ENCODE assay signal across 8 cellular contexts in the genomic region with DNA sequence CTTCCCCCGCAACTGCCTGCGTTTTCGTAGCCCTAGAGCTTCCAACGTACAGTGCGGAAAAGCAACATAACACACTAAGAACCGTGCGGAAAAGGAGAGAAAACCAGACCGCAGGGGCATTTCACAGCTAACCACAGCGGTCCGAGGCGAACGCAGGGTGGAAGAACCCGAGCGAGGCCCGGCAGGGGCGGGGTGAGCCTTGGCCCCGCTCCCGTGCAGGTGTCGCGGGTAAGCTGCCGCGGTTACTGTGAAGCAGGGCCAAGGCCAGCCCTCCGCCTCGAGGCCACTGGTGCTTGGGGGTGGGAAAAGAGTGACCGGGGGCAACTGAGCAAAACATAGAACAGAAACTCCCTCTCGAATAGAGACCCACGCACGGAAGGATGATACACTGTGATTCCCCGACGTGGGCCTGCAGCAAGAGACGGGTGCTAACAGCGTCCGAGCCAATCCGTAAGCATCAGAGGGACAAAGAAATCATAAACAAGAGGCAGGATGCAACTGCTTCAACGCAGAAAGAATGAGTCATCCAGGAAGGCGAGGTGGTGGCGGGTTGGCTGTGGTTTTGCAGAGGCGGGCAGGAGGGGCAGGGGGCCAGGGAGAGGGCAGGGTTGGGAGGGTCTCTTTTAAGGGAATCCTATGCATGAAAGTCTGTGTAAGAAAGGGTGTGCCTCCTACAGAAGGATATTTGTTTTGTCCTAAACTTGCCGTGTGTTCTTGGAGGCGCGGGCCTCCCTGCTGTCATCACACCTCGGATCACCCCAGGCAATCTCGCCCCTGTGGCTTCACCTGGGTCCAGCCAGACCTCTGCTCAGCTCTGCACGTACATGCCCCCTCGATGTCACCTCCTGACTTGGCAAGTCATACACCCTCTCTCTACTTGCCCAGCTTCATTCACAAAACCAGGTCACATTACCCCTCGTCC. TPM values are rescaled to one million over a fixed set of nuclear protein-coding genes. Genes with fewer than 3 reads are reported as not detected.
DNase-seq lines count a peak whose midpoint lies in the region; ATAC-seq, FAIRE-seq and TF ChIP-seq lines count a peak whose summit lies in the region.

No MANE protein-coding gene starts in this region.

- H3K27me3 Mint-ChIP-seq in naive thymus-derived CD4-positive, alpha-beta T cell: peaks cover 19 to 33% (median 29%) of the 10 kb centered on the region in 5 donors

- peak; percentile 73 for ATAC-seq in GM19324 (IDR thresholded peaks at IDR 0.05; ENCODE audit: low FRiP score, unreplicated experiment)
- peak; percentile 36 for ATAC-seq in HG03469 (IDR thresholded peaks at IDR 0.05; ENCODE audit: unreplicated experiment)
- ATAC-seq in naive thymus-derived CD4-positive, alpha-beta T cell: peak; percentile 86

- intact Hi-C loops in naive thymus-derived CD4-positive, alpha-beta T cell (cut with micrococcal nuclease): loop anchor here (1.0 to 10.0 kb wide), 9 partner anchors 8 to 1031 kb away; a partner anchor contains a TSS

- peak overlapping the region; percentile 16 for H3K27ac ChIP-seq in RWPE1
- H3K27ac ChIP-seq in naive thymus-derived CD4-positive, alpha-beta T cell (ENCODE audit: low read depth, low read length): no peak overlapping the region

- CTCF ChIA-PET in RWPE1 (lab: Yijun Ruan, JAX) (interaction anchor here (0.6 to 0.7 kb wide), 2 partner anchors 514 to 1332 kb away, joined by 3 read pairs; a partner anchor contains a TSS), HEK293T (lab: Yijun Ruan, JAX) (interaction anchor here (1.1 kb wide), 1 partner anchor 41 kb away, joined by 4 read pairs; no protein-coding TSS in a partner anchor)
- CTCF ChIA-PET in naive thymus-derived CD4-positive, alpha-beta T cell (lab: Charles Lee): no interaction called here

- peak overlapping the region; percentile 42 for H3K4me3 ChIP-seq in naive thymus-derived CD4-positive, alpha-beta T cell (ENCODE audit: low read length)

- POLR2A ChIA-PET in RWPE1 (lab: Yijun Ruan, JAX; ENCODE audit: low non-redundant PET): no interaction called here
- POLR2A ChIA-PET in naive thymus-derived CD4-positive, alpha-beta T cell (lab: Charles Lee): interaction anchor here (0.8 to 1.3 kb wide), 2 partner anchors 9 to 138 kb away, joined by 3 read pairs; a partner anchor contains a TSS
- POLR2A ChIA-PET in HEK293T (lab: Yijun Ruan, JAX): no interaction called here

- FAIRE-seq in urothelium cell line (lab: Jason Lieb, UNC): peak; percentile 68

- H3K36me3 Mint-ChIP-seq in naive thymus-derived CD4-positive, alpha-beta T cell: peaks cover 0 to 6% (median 0%) of the 10 kb centered on the region in 5 donors

- H3K27ac Mint-ChIP-seq in naive thymus-derived CD4-positive, alpha-beta T cell: peak overlapping the region; percentile 8 to 95 (median 79)

- no peaks in the 10 kb centered on the region for H3K9me3 ChIP-seq in naive thymus-derived CD4-positive, alpha-beta T cell (ENCODE audit: control insufficient read depth in 2 of 3, low read length in 3 of 3)

- TF ChIP-seq CTCF in RWPE1 (conservative IDR thresholded peaks at IDR 0.05; ENCODE audit: low read depth): no peak

- no peaks in the 10 kb centered on the region for H3K9me3 Mint-ChIP-seq in naive thymus-derived CD4-positive, alpha-beta T cell

- H3K27me3 ChIP-seq in naive thymus-derived CD4-positive, alpha-beta T cell (ENCODE audit: control insufficient read depth in 2 of 2, insufficient read depth in 2 of 2, low read length in 2 of 2): no peaks in the 10 kb centered on the region

- DNase-seq in RWPE1 (ENCODE audit: low spot score): peak; percentile 63
- DNase-seq in activated naive CD4-positive, alpha-beta T cell treated with anti-CD3 and anti-CD28 coated beads, Interleukin-2, amount 50 U/mL, for 16 hours: peak; percentile 51
- peak; percentile 20 to 88 (median 40) for DNase-seq in naive thymus-derived CD4-positive, alpha-beta T cell
- peak; percentile 85 for DNase-seq in urothelium cell line (ENCODE audit: low spot score)
- DNase-seq in DMS 273 (lab: John Stamatoyannopoulos, UW; ENCODE audit: unreplicated experiment): no peak
- no peak for DNase-seq in HEK293T (ENCODE audit: extremely low spot score)

- H3K36me3 ChIP-seq in naive thymus-derived CD4-positive, alpha-beta T cell (ENCODE audit: control insufficient read depth in 2 of 3, insufficient read depth in 3 of 3, low read length in 3 of 3): no peaks in the 10 kb centered on the region

- H3K4me3 Mint-ChIP-seq in naive thymus-derived CD4-positive, alpha-beta T cell: peak overlapping the region; percentile 57 to 90 (median 82)

- peaks cover 4 to 26% of the 10 kb centered on the region in 2 donors for H3K4me1 ChIP-seq in naive thymus-derived CD4-positive, alpha-beta T cell (ENCODE audit: control insufficient read depth in 2 of 2, insufficient read depth in 2 of 2, low read length in 2 of 2)

- H3K4me1 Mint-ChIP-seq in naive thymus-derived CD4-positive, alpha-beta T cell: peaks cover 15 to 57% (median 19%) of the 10 kb centered on the region in 7 donors

TF ChIP-seq in HEK293T, 16 proteins besides CTCF, POLR2A, EP300 and RAD21:
- no peak for TF ChIP-seq ELF4 (IDR thresholded peaks at IDR 0.05)
- TF ChIP-seq FOXA1 (IDR thresholded peaks at IDR 0.05): no peak
- no peak for TF ChIP-seq SP1 (IDR thresholded peaks at IDR 0.05)
- no peak for TF ChIP-seq LEF1 (IDR thresholded peaks at IDR 0.05; ENCODE audit: borderline replicate concordance)
- TF ChIP-seq, protein P1, sequence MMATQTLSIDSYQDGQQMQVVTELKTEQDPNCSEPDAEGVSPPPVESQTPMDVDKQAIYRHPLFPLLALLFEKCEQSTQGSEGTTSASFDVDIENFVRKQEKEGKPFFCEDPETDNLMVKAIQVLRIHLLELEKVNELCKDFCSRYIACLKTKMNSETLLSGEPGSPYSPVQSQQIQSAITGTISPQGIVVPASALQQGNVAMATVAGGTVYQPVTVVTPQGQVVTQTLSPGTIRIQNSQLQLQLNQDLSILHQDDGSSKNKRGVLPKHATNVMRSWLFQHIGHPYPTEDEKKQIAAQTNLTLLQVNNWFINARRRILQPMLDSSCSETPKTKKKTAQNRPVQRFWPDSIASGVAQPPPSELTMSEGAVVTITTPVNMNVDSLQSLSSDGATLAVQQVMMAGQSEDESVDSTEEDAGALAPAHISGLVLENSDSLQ (IDR thresholded peaks at IDR 0.05): no peak
- no peak for TF ChIP-seq NFRKB (IDR thresholded peaks at IDR 0.05)
- TF ChIP-seq CTBP1 (IDR thresholded peaks at IDR 0.05; ENCODE audit: borderline replicate concordance): no peak
- TF ChIP-seq ARNT (IDR thresholded peaks at IDR 0.05): no peak
- no peak for TF ChIP-seq ZNF384 (IDR thresholded peaks at IDR 0.05)
- TF ChIP-seq BHLHE40 (IDR thresholded peaks at IDR 0.05; ENCODE audit: borderline replicate concordance): no peak
- TF ChIP-seq L3MBTL2 (conservative IDR thresholded peaks at IDR 0.05): no peak
- no peak for TF ChIP-seq TARDBP (IDR thresholded peaks at IDR 0.05)
- TF ChIP-seq FOXM1 (IDR thresholded peaks at IDR 0.05; ENCODE audit: borderline replicate concordance): no peak

RNA-seq across cellular contexts. Expression of a gene that starts 7.3 kb away (rescaled TPM):
- total RNA-seq in naive thymus-derived CD4-positive, alpha-beta T cell: 1 to 10 TPM in 1 of 5 experiments, under 1 TPM in 1, not detected in 3; 0.17 to 2.3 TPM
- polyA plus RNA-seq in naive thymus-derived CD4-positive, alpha-beta T cell: not detected

Comparison
In these comparisons a context has a peak if more than half of its experiments do, and no peak if none do; other contexts are left out.
1. ATAC-seq: peak in every context shown above with its lines; median percentile 86 in naive thymus-derived CD4-positive, alpha-beta T cell; 73 in GM19324; 36 in HG03469.
2. DNase-seq: peak in RWPE1 (single experiment), activated naive CD4-positive, alpha-beta T cell treated with anti-CD3 and anti-CD28 coated beads, Interleukin-2, amount 50 U/mL, for 16 hours (single experiment), naive thymus-derived CD4-positive, alpha-beta T cell (9 of 9) and urothelium cell line (single experiment); none in DMS 273 (single experiment) and HEK293T (single experiment).